7 cellular contexts compared by ENCODE assay signal in the genomic region with DNA sequence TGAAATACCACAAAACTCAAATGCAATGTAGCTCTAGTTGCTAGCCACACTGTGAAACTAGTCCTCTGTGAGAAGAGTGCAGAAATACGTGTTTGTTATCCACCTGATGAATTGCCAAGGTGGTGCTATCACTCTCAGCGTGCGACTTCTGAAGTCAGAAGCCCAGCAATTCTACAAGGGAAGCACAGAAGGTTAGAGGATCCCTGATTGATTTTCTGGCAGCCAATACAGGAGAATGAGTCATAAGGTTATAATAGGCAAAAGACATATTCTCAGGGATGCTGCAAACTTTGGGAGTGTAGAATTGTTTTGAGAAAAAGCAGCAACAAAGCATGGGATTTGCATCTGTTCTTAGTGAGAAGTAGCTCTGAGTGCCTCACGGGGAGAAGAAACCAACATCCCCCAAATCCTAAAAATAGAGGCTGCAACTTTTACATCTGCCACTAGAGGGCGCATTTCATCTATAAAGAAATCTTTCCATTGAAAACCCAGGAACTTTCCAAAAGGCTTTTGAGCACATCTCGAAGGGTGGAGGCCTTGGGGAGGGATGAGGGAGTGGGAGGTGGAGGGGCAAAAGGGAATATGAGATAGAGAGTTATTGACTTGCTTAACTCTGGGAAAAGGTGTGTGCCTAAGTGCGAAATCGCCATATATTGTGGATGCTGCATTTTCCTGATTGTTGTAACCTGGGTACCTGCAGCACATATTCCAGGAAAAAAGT.
A peak's percentile ranks its signal among the peaks of the same experiment; 100 is the strongest.
DNase-seq lines count a peak whose midpoint lies in the region; ATAC-seq, FAIRE-seq and TF ChIP-seq lines count a peak whose summit lies in the region.

No MANE protein-coding gene starts in this region.

- H3K36me3 ChIP-seq in HepG2 (replicated peaks in 1 of 2; ENCODE audit: control insufficient read depth in 1 of 2, insufficient read depth in 2 of 2, low read length in 2 of 2) (no peaks in the 10 kb centered on the region), tibial nerve (no peaks in the 10 kb centered on the region)

- POLR2A ChIA-PET in HepG2 (lab: Yijun Ruan, JAX), result no interaction called here

- H3K79me2 ChIP-seq in HepG2 (ENCODE audit: insufficient read depth, low read length), result no peaks in the 10 kb centered on the region

- no peaks in the 10 kb centered on the region for H4K20me1 ChIP-seq in HepG2 (ENCODE audit: insufficient read depth, low read length)

- TF ChIP-seq POLR2A in HepG2 (IDR thresholded peaks at IDR 0.05; ENCODE audit: insufficient read depth in 1 of 2, low read depth in 2 of 2, low read length in 2 of 2) (no peak), tibial nerve (IDR thresholded peaks at IDR 0.05) (no peak)

- H3K27ac ChIP-seq in HepG2 (ENCODE audit: extremely low read length, insufficient read depth, low read length) (no peak overlapping the region), tibial nerve (no peak overlapping the region)

- TF ChIP-seq EP300 in HepG2 (IDR thresholded peaks at IDR 0.05; ENCODE audit: low read depth in 2 of 2, low read length in 2 of 2) (no peak), HepG2 (CRISPR knock-in tag; IDR thresholded peaks at IDR 0.05; ENCODE audit: borderline replicate concordance) (no peak), tibial nerve (IDR thresholded peaks at IDR 0.05) (no peak)

- peak; percentile 35 for DNase-seq in EL
- peak; percentile 16 for DNase-seq in HuH-7 (ENCODE audit: low spot score)
- peak; percentile 69 for DNase-seq in OCI-M1 (lab: John Stamatoyannopoulos, UW)
- peak; percentile 60 for DNase-seq in cerebellum (ENCODE audit: low spot score)
- DNase-seq in HepG2 (ENCODE audit: low spot score), result peak; percentile 35
- peak in 1 of 2 donors; percentile 70 for DNase-seq in tibial nerve (ENCODE audit: low spot score in 2 of 2)

- in situ Hi-C loops in HepG2 (cut with HindIII; ENCODE audit: extremely low pct_ligation_motif_present, low pct_unique_long_range_greater_than_20kb), result no loop called here

- H3K27me3 ChIP-seq in HepG2 (ENCODE audit: control insufficient read depth in 1 of 2, insufficient read depth in 2 of 2, low read length in 2 of 2) (no peaks in the 10 kb centered on the region), tibial nerve (no peaks in the 10 kb centered on the region)

- H2AFZ ChIP-seq in HepG2 (ENCODE audit: low read length), result no peak overlapping the region

- WGBS in HepG2 (ENCODE audit: low lambda C conversion rate), result 28% methylated on average over 8 of the region's 8 CpGs
- WGBS in tibial nerve, 2 donors, result 39% methylated on average over 8 of the region's 8 CpGs

- H3K4me3 ChIP-seq in HepG2 (replicated peaks in 1 of 3; ENCODE audit: insufficient read depth in 1 of 3, low read depth in 2 of 3, low read length in 3 of 3) (no peak overlapping the region), tibial nerve (no peak overlapping the region)

- TF ChIP-seq CTCF in HepG2 (CRISPR knock-in tag; IDR thresholded peaks at IDR 0.05), result peak; percentile 74
- TF ChIP-seq CTCF in tibial nerve (IDR thresholded peaks at IDR 0.05), result peak; percentile 55 to 86 (median 68)

- peak; percentile 37 for FAIRE-seq in HepG2 (lab: Jason Lieb, UNC)

- intact Hi-C loops in HepG2 (cut with micrococcal nuclease; ENCODE audit: unreplicated experiment), result loop anchor here (1.0 kb wide), 1 partner anchor 8 kb away; no protein-coding TSS in a partner anchor

- H3K4me2 ChIP-seq in HepG2 (ENCODE audit: low read depth, low read length), result no peak overlapping the region

- BruUV-seq in HepG2 (replicated peaks; lab: Mats Ljungman, UMichigan), result no TSS peak

- ATAC-seq in HepG2, result peak; percentile 18; the same call in 1 of the 3 replicates
- no peak for ATAC-seq in HG03175 (IDR thresholded peaks at IDR 0.05; ENCODE audit: unreplicated experiment)

- no peak for TF ChIP-seq RAD21 in HepG2 (CRISPR knock-in tag; IDR thresholded peaks at IDR 0.05)

- H3K4me1 ChIP-seq in HepG2 (ENCODE audit: insufficient read depth, low read length) (no peaks in the 10 kb centered on the region), tibial nerve (peaks cover 0 to 8% (median 0%) of the 10 kb centered on the region in 4 donors)

- CTCF ChIA-PET in HepG2 (lab: Yijun Ruan, JAX; ENCODE audit: low intra/inter-chr PET ratio, low total read pairs), result interaction anchor here (2.8 kb wide), 1 partner anchor 32 kb away, joined by 27 read pairs; no protein-coding TSS in a partner anchor

- H3K9me3 ChIP-seq in HepG2 (ENCODE audit: low read length) (no peaks in the 10 kb centered on the region), tibial nerve (no peaks in the 10 kb centered on the region)

- H3K9ac ChIP-seq in HepG2 (ENCODE audit: insufficient read depth, low read depth, low read length), result no peak overlapping the region

TF ChIP-seq in HepG2, 621 proteins besides CTCF, POLR2A, EP300 and RAD21:
- TF ChIP-seq, protein P1, sequence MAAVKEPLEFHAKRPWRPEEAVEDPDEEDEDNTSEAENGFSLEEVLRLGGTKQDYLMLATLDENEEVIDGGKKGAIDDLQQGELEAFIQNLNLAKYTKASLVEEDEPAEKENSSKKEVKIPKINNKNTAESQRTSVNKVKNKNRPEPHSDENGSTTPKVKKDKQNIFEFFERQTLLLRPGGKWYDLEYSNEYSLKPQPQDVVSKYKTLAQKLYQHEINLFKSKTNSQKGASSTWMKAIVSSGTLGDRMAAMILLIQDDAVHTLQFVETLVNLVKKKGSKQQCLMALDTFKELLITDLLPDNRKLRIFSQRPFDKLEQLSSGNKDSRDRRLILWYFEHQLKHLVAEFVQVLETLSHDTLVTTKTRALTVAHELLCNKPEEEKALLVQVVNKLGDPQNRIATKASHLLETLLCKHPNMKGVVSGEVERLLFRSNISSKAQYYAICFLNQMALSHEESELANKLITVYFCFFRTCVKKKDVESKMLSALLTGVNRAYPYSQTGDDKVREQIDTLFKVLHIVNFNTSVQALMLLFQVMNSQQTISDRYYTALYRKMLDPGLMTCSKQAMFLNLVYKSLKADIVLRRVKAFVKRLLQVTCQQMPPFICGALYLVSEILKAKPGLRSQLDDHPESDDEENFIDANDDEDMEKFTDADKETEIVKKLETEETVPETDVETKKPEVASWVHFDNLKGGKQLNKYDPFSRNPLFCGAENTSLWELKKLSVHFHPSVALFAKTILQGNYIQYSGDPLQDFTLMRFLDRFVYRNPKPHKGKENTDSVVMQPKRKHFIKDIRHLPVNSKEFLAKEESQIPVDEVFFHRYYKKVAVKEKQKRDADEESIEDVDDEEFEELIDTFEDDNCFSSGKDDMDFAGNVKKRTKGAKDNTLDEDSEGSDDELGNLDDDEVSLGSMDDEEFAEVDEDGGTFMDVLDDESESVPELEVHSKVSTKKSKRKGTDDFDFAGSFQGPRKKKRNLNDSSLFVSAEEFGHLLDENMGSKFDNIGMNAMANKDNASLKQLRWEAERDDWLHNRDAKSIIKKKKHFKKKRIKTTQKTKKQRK (IDR thresholded peaks at IDR 0.05; ENCODE audit: low read length), result no peak
- peak; percentile 35; the same call in 1 of the 2 replicates for TF ChIP-seq SMC3 (IDR thresholded peaks at IDR 0.05; ENCODE audit: low read length)
- no peak for TF ChIP-seq AGO1 (IDR thresholded peaks at IDR 0.05; ENCODE audit: low read depth, low read length, poor library complexity, severe bottlenecking)
- TF ChIP-seq, protein P2, sequence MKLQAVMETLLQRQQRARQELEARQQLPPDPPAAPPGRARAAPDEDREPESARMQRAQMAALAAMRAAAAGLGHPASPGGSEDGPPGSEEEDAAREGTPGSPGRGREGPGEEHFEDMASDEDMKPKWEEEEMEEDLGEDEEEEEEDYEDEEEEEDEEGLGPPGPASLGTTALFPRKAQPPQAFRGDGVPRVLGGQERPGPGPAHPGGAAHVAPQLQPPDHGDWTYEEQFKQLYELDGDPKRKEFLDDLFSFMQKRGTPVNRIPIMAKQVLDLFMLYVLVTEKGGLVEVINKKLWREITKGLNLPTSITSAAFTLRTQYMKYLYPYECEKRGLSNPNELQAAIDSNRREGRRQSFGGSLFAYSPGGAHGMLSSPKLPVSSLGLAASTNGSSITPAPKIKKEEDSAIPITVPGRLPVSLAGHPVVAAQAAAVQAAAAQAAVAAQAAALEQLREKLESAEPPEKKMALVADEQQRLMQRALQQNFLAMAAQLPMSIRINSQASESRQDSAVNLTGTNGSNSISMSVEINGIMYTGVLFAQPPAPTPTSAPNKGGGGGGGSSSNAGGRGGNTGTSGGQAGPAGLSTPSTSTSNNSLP (IDR thresholded peaks at IDR 0.05; ENCODE audit: low read depth, low read length), result peak; percentile 35; the same call in 1 of the 2 replicates
- no peak for TF ChIP-seq MLXIP (CRISPR knock-in tag; IDR thresholded peaks at IDR 0.05; ENCODE audit: borderline replicate concordance)
- peak; percentile 71 for TF ChIP-seq HNRNPK (IDR thresholded peaks at IDR 0.05; ENCODE audit: low read depth, low read length, poor library complexity, severe bottlenecking)
- TF ChIP-seq PCBP2 (optimal IDR thresholded peaks at IDR 0.05; ENCODE audit: low read depth, low read length, poor library complexity, severe bottlenecking), result peak; percentile 29
- peak; percentile 56 for TF ChIP-seq STAG1 (CRISPR knock-in tag; IDR thresholded peaks at IDR 0.05)
